31 cellular contexts compared by ENCODE assay signal in genomic region chr15:64285150-64285549, GRCh38.
"Had no signal": no experiment of that assay in that cellular context is flagged by ENCODE, and none has a peak within 500 bp of the region (broad histone marks: within the 10 kb centered on the region; RNA-seq: fewer than 3 reads in every experiment).

No MANE protein-coding gene starts in this region.

- DNase-seq: activated CD4-positive, alpha-beta memory T cell treated with anti-CD3 and anti-CD28 coated beads for 36 hours; activated CD4-positive, alpha-beta T cell treated with anti-CD3 and anti-CD28 coated beads for 36 hours; activated CD4-positive, alpha-beta T cell treated with anti-CD3 and anti-CD28 coated beads, Interleukin-2, amount 10 ng/mL, durations not matched to agents 24 days and 14 days; activated CD4-positive, CD25-positive, alpha-beta regulatory T cell; activated CD4-positive, CD25-positive, alpha-beta regulatory T cell treated with anti-CD3 and anti-CD28 coated beads, Interleukin-2, amount 50 U/mL, for 72 hours; activated CD8-positive, alpha-beta memory T cell treated with anti-CD3 and anti-CD28 coated beads, Interleukin-2, amount 10 ng/mL, durations not matched to agents 7 days and 5 days; activated CD8-positive, alpha-beta memory T cell treated with anti-CD3 and anti-CD28 coated beads, Interleukin-2, amount 50 U/mL, for 4 hours; activated CD8-positive, alpha-beta T cell treated with anti-CD3 and anti-CD28 coated beads, Interleukin-2, amount 10 ng/mL, durations not matched to agents 7 days and 5 days; activated effector memory CD4-positive, alpha-beta T cell treated with anti-CD3 and anti-CD28 coated beads, Interleukin-2, amount 50 U/mL, for 16 hours; activated naive CD4-positive, alpha-beta T cell treated with anti-CD3 and anti-CD28 coated beads for 36 hours; activated naive CD8-positive, alpha-beta T cell treated with anti-CD3 and anti-CD28 coated beads for 36 hours; activated naive CD8-positive, alpha-beta T cell treated with anti-CD3 and anti-CD28 coated beads, Interleukin-2, amount 50 U/mL, for 24 hours; activated T-cell treated with anti-CD3 and anti-CD28 coated beads, Interleukin-2, amount 50 U/mL, for 1 hour; activated T-cell treated with anti-CD3 and anti-CD28 coated beads, Interleukin-2, amount 50 U/mL, for 48 hours; adrenal gland; central memory CD4-positive, alpha-beta T cell; cerebellar nuclear complex; colonic mucosa; dorsolateral prefrontal cortex; effector memory CD4-positive, alpha-beta T cell; endodermal cell; head of caudate nucleus; T-helper 2 cell had no signal

- H3K4me3 ChIP-seq: adrenal gland, ascending aorta, breast epithelium, cardiac muscle cell, colonic mucosa, dorsolateral prefrontal cortex had no signal

- H3K4me3 Mint-ChIP-seq: activated CD4-positive, alpha-beta memory T cell treated with anti-CD3 and anti-CD28 coated beads for 36 hours; activated CD4-positive, alpha-beta T cell treated with anti-CD3 and anti-CD28 coated beads for 36 hours; activated CD4-positive, alpha-beta T cell treated with anti-CD3 and anti-CD28 coated beads, Interleukin-2, amount 10 ng/mL, durations not matched to agents 24 days and 14 days; activated CD8-positive, alpha-beta memory T cell treated with anti-CD3 and anti-CD28 coated beads, Interleukin-2, amount 10 ng/mL, durations not matched to agents 7 days and 5 days; activated CD8-positive, alpha-beta T cell treated with anti-CD3 and anti-CD28 coated beads, Interleukin-2, amount 10 ng/mL, durations not matched to agents 7 days and 5 days; activated naive CD4-positive, alpha-beta T cell treated with anti-CD3 and anti-CD28 coated beads for 36 hours; activated naive CD4-positive, alpha-beta T cell treated with anti-CD3 and anti-CD28 coated beads, Interleukin-2, amount 50 U/mL, for 24 hours; activated naive CD8-positive, alpha-beta T cell treated with anti-CD3 and anti-CD28 coated beads for 36 hours; activated naive CD8-positive, alpha-beta T cell treated with anti-CD3 and anti-CD28 coated beads, Interleukin-2, amount 50 U/mL, for 24 hours; activated T-helper 1 cell treated with anti-CD3 and anti-CD28 coated beads, Interleukin-12 subunit alpha, Interleukin-12 subunit beta, Interleukin-2, Interleukin-4 antibody, amounts not matched to agents 30 ng/mL and 10 ng/mL and 1 ng/mL, durations not matched to agents 14 hours and 24 hours and 36 hours; brain; endodermal cell had no signal

- H3K27ac ChIP-seq: adrenal gland, ascending aorta, breast epithelium, cardiac muscle cell, colonic mucosa, dorsolateral prefrontal cortex had no signal

- H3K27me3 ChIP-seq: adrenal gland, ascending aorta, breast epithelium, cardiac muscle cell, colonic mucosa, dorsolateral prefrontal cortex had no signal

- H3K9me3 Mint-ChIP-seq: activated CD4-positive, alpha-beta memory T cell treated with anti-CD3 and anti-CD28 coated beads for 36 hours; activated CD4-positive, alpha-beta T cell treated with anti-CD3 and anti-CD28 coated beads, Interleukin-2, amount 10 ng/mL, durations not matched to agents 24 days and 14 days; activated naive CD4-positive, alpha-beta T cell treated with anti-CD3 and anti-CD28 coated beads for 36 hours; activated naive CD4-positive, alpha-beta T cell treated with anti-CD3 and anti-CD28 coated beads, Interleukin-2, amount 50 U/mL, for 24 hours; activated naive CD8-positive, alpha-beta T cell treated with anti-CD3 and anti-CD28 coated beads for 36 hours; activated naive CD8-positive, alpha-beta T cell treated with anti-CD3 and anti-CD28 coated beads, Interleukin-2, amount 50 U/mL, for 24 hours; activated T-helper 1 cell treated with anti-CD3 and anti-CD28 coated beads, Interleukin-12 subunit alpha, Interleukin-12 subunit beta, Interleukin-2, Interleukin-4 antibody, amounts not matched to agents 30 ng/mL and 10 ng/mL and 1 ng/mL, durations not matched to agents 14 hours and 24 hours and 36 hours; activated T-helper 2 cell treated with anti-CD3 and anti-CD28 coated beads, Interferon-gamma antibody, Interleukin-2, Interleukin-4, amounts not matched to agents 10 μg/mL and 5 μg/mL and 100 μg/mL, durations not matched to agents 14 hours and 24 hours and 36 hours; endodermal cell had no signal

- H3K4me1 ChIP-seq: ascending aorta, breast epithelium, colonic mucosa had no signal

- ATAC-seq: activated CD4-positive, alpha-beta T cell treated with anti-CD3 and anti-CD28 coated beads for 36 hours; activated CD8-positive, alpha-beta memory T cell treated with anti-CD3 and anti-CD28 coated beads, Interleukin-2, amount 10 ng/mL, durations not matched to agents 7 days and 5 days; activated CD8-positive, alpha-beta T cell treated with anti-CD3 and anti-CD28 coated beads, Interleukin-2, amount 10 ng/mL, durations not matched to agents 7 days and 5 days; activated naive CD8-positive, alpha-beta T cell treated with anti-CD3 and anti-CD28 coated beads, Interleukin-2, amount 50 U/mL, for 24 hours; esophagus mucosa had no signal

- H3K27me3 Mint-ChIP-seq: activated CD4-positive, alpha-beta memory T cell treated with anti-CD3 and anti-CD28 coated beads for 36 hours; activated CD4-positive, alpha-beta T cell treated with anti-CD3 and anti-CD28 coated beads for 36 hours; activated CD4-positive, alpha-beta T cell treated with anti-CD3 and anti-CD28 coated beads, Interleukin-2, amount 10 ng/mL, durations not matched to agents 24 days and 14 days; activated CD8-positive, alpha-beta memory T cell treated with anti-CD3 and anti-CD28 coated beads, Interleukin-2, amount 10 ng/mL, durations not matched to agents 7 days and 5 days; activated naive CD4-positive, alpha-beta T cell treated with anti-CD3 and anti-CD28 coated beads, Interleukin-2, amount 50 U/mL, for 24 hours; activated naive CD8-positive, alpha-beta T cell treated with anti-CD3 and anti-CD28 coated beads for 36 hours; activated naive CD8-positive, alpha-beta T cell treated with anti-CD3 and anti-CD28 coated beads, Interleukin-2, amount 50 U/mL, for 24 hours had no signal

- H3K9me3 ChIP-seq: adrenal gland, ascending aorta, breast epithelium, colonic mucosa had no signal

- H3K27ac Mint-ChIP-seq: activated CD4-positive, alpha-beta memory T cell treated with anti-CD3 and anti-CD28 coated beads for 36 hours; activated CD4-positive, alpha-beta T cell treated with anti-CD3 and anti-CD28 coated beads for 36 hours; activated CD4-positive, alpha-beta T cell treated with anti-CD3 and anti-CD28 coated beads, Interleukin-2, amount 10 ng/mL, durations not matched to agents 24 days and 14 days; activated CD8-positive, alpha-beta memory T cell treated with anti-CD3 and anti-CD28 coated beads, Interleukin-2, amount 10 ng/mL, durations not matched to agents 7 days and 5 days; activated CD8-positive, alpha-beta T cell treated with anti-CD3 and anti-CD28 coated beads, Interleukin-2, amount 10 ng/mL, durations not matched to agents 7 days and 5 days; activated naive CD4-positive, alpha-beta T cell treated with anti-CD3 and anti-CD28 coated beads for 36 hours; activated naive CD4-positive, alpha-beta T cell treated with anti-CD3 and anti-CD28 coated beads, Interleukin-2, amount 50 U/mL, for 24 hours; activated naive CD8-positive, alpha-beta T cell treated with anti-CD3 and anti-CD28 coated beads for 36 hours; activated naive CD8-positive, alpha-beta T cell treated with anti-CD3 and anti-CD28 coated beads, Interleukin-2, amount 50 U/mL, for 24 hours; activated T-helper 1 cell treated with anti-CD3 and anti-CD28 coated beads, Interleukin-12 subunit alpha, Interleukin-12 subunit beta, Interleukin-2, Interleukin-4 antibody, amounts not matched to agents 30 ng/mL and 10 ng/mL and 1 ng/mL, durations not matched to agents 14 hours and 24 hours and 36 hours; activated T-helper 2 cell treated with anti-CD3 and anti-CD28 coated beads, Interferon-gamma antibody, Interleukin-2, Interleukin-4, amounts not matched to agents 10 μg/mL and 5 μg/mL and 100 μg/mL, durations not matched to agents 14 hours and 24 hours and 36 hours; endodermal cell had no signal

- H3K36me3 ChIP-seq: adrenal gland, ascending aorta, breast epithelium, cardiac muscle cell, colonic mucosa had no signal
